In genomic region chr4:124913237-124913636, GRCh38 we compare ENCODE assay signal across 1 cellular context.
TF ChIP-seq lines count a peak whose summit lies in the region.

No MANE protein-coding gene starts in this region.

TF ChIP-seq in GM23338, 12 proteins besides CTCF, POLR2A, EP300 and RAD21 (continued from another document):
- TF ChIP-seq, protein P1, sequence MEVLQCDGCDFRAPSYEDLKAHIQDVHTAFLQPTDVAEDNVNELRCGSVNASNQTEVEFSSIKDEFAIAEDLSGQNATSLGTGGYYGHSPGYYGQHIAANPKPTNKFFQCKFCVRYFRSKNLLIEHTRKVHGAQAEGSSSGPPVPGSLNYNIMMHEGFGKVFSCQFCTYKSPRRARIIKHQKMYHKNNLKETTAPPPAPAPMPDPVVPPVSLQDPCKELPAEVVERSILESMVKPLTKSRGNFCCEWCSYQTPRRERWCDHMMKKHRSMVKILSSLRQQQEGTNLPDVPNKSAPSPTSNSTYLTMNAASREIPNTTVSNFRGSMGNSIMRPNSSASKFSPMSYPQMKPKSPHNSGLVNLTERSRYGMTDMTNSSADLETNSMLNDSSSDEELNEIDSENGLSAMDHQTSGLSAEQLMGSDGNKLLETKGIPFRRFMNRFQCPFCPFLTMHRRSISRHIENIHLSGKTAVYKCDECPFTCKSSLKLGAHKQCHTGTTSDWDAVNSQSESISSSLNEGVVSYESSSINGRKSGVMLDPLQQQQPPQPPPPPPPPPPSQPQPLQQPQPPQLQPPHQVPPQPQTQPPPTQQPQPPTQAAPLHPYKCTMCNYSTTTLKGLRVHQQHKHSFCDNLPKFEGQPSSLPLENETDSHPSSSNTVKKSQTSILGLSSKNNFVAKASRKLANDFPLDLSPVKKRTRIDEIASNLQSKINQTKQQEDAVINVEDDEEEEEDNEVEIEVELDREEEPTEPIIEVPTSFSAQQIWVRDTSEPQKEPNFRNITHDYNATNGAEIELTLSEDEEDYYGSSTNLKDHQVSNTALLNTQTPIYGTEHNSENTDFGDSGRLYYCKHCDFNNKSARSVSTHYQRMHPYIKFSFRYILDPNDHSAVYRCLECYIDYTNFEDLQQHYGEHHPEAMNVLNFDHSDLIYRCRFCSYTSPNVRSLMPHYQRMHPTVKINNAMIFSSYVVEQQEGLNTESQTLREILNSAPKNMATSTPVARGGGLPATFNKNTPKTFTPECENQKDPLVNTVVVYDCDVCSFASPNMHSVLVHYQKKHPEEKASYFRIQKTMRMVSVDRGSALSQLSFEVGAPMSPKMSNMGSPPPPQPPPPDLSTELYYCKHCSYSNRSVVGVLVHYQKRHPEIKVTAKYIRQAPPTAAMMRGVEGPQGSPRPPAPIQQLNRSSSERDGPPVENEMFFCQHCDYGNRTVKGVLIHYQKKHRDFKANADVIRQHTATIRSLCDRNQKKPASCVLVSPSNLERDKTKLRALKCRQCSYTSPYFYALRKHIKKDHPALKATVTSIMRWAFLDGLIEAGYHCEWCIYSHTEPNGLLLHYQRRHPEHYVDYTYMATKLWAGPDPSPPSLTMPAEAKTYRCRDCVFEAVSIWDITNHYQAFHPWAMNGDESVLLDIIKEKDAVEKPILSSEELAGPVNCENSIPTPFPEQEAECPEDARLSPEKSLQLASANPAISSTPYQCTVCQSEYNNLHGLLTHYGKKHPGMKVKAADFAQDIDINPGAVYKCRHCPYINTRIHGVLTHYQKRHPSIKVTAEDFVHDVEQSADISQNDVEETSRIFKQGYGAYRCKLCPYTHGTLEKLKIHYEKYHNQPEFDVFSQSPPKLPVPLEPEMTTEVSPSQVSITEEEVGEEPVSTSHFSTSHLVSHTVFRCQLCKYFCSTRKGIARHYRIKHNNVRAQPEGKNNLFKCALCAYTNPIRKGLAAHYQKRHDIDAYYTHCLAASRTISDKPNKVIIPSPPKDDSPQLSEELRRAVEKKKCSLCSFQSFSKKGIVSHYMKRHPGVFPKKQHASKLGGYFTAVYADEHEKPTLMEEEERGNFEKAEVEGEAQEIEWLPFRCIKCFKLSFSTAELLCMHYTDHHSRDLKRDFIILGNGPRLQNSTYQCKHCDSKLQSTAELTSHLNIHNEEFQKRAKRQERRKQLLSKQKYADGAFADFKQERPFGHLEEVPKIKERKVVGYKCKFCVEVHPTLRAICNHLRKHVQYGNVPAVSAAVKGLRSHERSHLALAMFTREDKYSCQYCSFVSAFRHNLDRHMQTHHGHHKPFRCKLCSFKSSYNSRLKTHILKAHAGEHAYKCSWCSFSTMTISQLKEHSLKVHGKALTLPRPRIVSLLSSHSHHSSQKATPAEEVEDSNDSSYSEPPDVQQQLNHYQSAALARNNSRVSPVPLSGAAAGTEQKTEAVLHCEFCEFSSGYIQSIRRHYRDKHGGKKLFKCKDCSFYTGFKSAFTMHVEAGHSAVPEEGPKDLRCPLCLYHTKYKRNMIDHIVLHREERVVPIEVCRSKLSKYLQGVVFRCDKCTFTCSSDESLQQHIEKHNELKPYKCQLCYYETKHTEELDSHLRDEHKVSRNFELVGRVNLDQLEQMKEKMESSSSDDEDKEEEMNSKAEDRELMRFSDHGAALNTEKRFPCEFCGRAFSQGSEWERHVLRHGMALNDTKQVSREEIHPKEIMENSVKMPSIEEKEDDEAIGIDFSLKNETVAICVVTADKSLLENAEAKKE (CRISPR knock-in tag; IDR thresholded peaks at IDR 0.05): no peak
- TF ChIP-seq ZNF331 (CRISPR knock-in tag; IDR thresholded peaks at IDR 0.05; ENCODE audit: low read depth) (no peak), REST (IDR thresholded peaks at IDR 0.05; ENCODE audit: unreplicated experiment) (no peak), JUNB (IDR thresholded peaks at IDR 0.05; ENCODE audit: unreplicated experiment) (no peak)
TF ChIP-seq in GM23338: peak in this region for 0.
